ENCODE assay signal across 21 cellular contexts in genomic region chr3:160435095-160435494, GRCh38. TPM values are rescaled to one million over a fixed set of nuclear protein-coding genes. Genes with fewer than 3 reads are reported as not detected.
DNase-seq lines count a peak whose midpoint lies in the region; ATAC-seq, FAIRE-seq and TF ChIP-seq lines count a peak whose summit lies in the region.
"Had no signal": no experiment of that assay in that cellular context is flagged by ENCODE, and none has a peak within 500 bp of the region (broad histone marks: within the 10 kb centered on the region; RNA-seq: fewer than 3 reads in every experiment).

No MANE protein-coding gene starts in this region.

- FAIRE-seq in HepG2 (lab: Jason Lieb, UNC), result no peak
- no peak for FAIRE-seq in GM12878 (lab: Jason Lieb, UNC)
- FAIRE-seq: GM19239 had no signal

- H3K9me3 ChIP-seq in HepG2 (ENCODE audit: low read length) (no peaks in the 10 kb centered on the region), right lobe of liver (no peaks in the 10 kb centered on the region), GM12878 (replicated peaks; ENCODE audit: control insufficient read depth, insufficient read depth, low read length) (no peaks in the 10 kb centered on the region; the same call in 2 of the 3 replicates), colonic mucosa (no peaks in the 10 kb centered on the region)
- H3K9me3 ChIP-seq: BLaER1, Peyer's patch, SJCRH30 had no signal

- WGBS in HepG2 (ENCODE audit: low lambda C conversion rate), result 98% methylated on average over 2 of the region's 2 CpGs
- WGBS in right lobe of liver (ENCODE audit: insufficient coverage, low coverage, low lambda C conversion rate, missing lambda C conversion rate), result 100% methylated on average over 2 of the region's 2 CpGs
- WGBS in GM12878 (ENCODE audit: insufficient coverage, insufficient replicate concordance, low lambda C conversion rate, missing lambda C conversion rate), result 100% methylated on average over 2 of the region's 2 CpGs

- RAD21 ChIA-PET in GM12878 (lab: Charles Lee; ENCODE audit: unreplicated experiment), result interaction anchor here (4.9 kb wide), 1 partner anchor 14 kb away, joined by 22 read pairs; the partner anchor contains the start of gene TRIM59

- DNase-seq in HepG2 (ENCODE audit: low spot score), result no peak
- no peak for DNase-seq in right lobe of liver
- DNase-seq in HFFc6, result no peak
- no peak for DNase-seq in GM12878 (ENCODE audit: low read depth, low spot score)
- DNase-seq in cerebellum (ENCODE audit: low spot score), result no peak
- DNase-seq in epidermal melanocyte (ENCODE audit: insufficient read length, low spot score), result no peak
- DNase-seq in colonic mucosa, result no peak
- DNase-seq: ACHN; CD4-positive, alpha-beta memory T cell; KBM-7; NCI-H1105; NCI-H146; NCI-H2029 treated with DMSO at 0.1 percent for 48 hours; NCI-H226; NCI-H510A treated with DMSO at 0.1 percent for 48 hours; NCI-H748 treated with DMSO at 0.1 percent for 48 hours; Peyer's patch; SJCRH30 had no signal

- peaks cover 0 to 26% of the 10 kb centered on the region in 2 experiments; a peak in 4 of 5 replicates for H3K36me3 ChIP-seq in HepG2 (replicated peaks in 1 of 2; ENCODE audit: control insufficient read depth in 1 of 2, insufficient read depth in 2 of 2, low read length in 2 of 2)
- H3K36me3 ChIP-seq in right lobe of liver, result peaks cover 0 to 41% (median 5%) of the 10 kb centered on the region in 4 donors
- H3K36me3 ChIP-seq in GM12878 (ENCODE audit: control insufficient read depth in 2 of 2, insufficient read depth in 2 of 2, low read length in 1 of 2), result peaks cover 1 to 42% of the 10 kb centered on the region in 2 experiments
- H3K36me3 ChIP-seq in colonic mucosa, result peaks cover 5% of the 10 kb centered on the region

- H3K4me2 ChIP-seq in HepG2 (ENCODE audit: low read depth, low read length) (no peak overlapping the region), GM12878 (ENCODE audit: control insufficient read depth, insufficient read depth) (no peak overlapping the region)
- H3K4me2 ChIP-seq: BLaER1 had no signal

- H3K27ac ChIP-seq in HepG2 (ENCODE audit: extremely low read length, insufficient read depth, low read length) (no peak overlapping the region), right lobe of liver (no peak overlapping the region), GM12878 (ENCODE audit: control insufficient read depth, insufficient read depth) (no peak overlapping the region), colonic mucosa (no peak overlapping the region)
- H3K27ac ChIP-seq: BLaER1, Peyer's patch, SJCRH30 had no signal

- H3K4me1 ChIP-seq in HepG2 (ENCODE audit: insufficient read depth, low read length), result no peaks in the 10 kb centered on the region
- H3K4me1 ChIP-seq in right lobe of liver, result no peaks in the 10 kb centered on the region
- H3K4me1 ChIP-seq in GM12878 (ENCODE audit: control insufficient read depth, insufficient read depth, low read length), result no peaks in the 10 kb centered on the region
- no peaks in the 10 kb centered on the region for H3K4me1 ChIP-seq in colonic mucosa
- H3K4me1 ChIP-seq: BLaER1, Peyer's patch, SJCRH30 had no signal

- ATAC-seq in HepG2 (no peak), right lobe of liver (no peak), GM12878 (peak; percentile 37)

- no peaks in the 10 kb centered on the region for H3K9me3 Mint-ChIP-seq in HFFc6
- H3K9me3 Mint-ChIP-seq: CD4-positive, alpha-beta memory T cell had no signal

- SMC1A ChIA-PET in GM12878 (lab: Charles Lee; ENCODE audit: uncharacterized antibody, unreplicated experiment), result interaction anchor here (0.9 to 4.6 kb wide), 8 partner anchors 9 to 27 kb away, joined by 3 to 27 read pairs (median 5); partner anchors contain the start of gene TRIM59

- H3K27me3 ChIP-seq in HepG2 (ENCODE audit: control insufficient read depth in 1 of 2, insufficient read depth in 2 of 2, low read length in 2 of 2) (no peaks in the 10 kb centered on the region), right lobe of liver (no peaks in the 10 kb centered on the region), GM12878 (replicated peaks in 1 of 2; ENCODE audit: control insufficient read depth in 2 of 2, insufficient read depth in 2 of 2, low read length in 1 of 2) (no peaks in the 10 kb centered on the region), colonic mucosa (no peaks in the 10 kb centered on the region)
- H3K27me3 ChIP-seq: BLaER1, Peyer's patch, SJCRH30 had no signal

- no peak overlapping the region for H3K9ac ChIP-seq in HepG2 (ENCODE audit: insufficient read depth, low read depth, low read length)
- no peak overlapping the region for H3K9ac ChIP-seq in GM12878 (ENCODE audit: control insufficient read depth, insufficient read depth, low read length)
- H3K9ac ChIP-seq in colonic mucosa (ENCODE audit: low read depth in 2 of 2, low read length in 2 of 2), result no peak overlapping the region
- H3K9ac ChIP-seq: BLaER1 had no signal

- H3K4me3 Mint-ChIP-seq in HFFc6, result no peak overlapping the region
- H3K4me3 Mint-ChIP-seq: CD4-positive, alpha-beta memory T cell had no signal

- TF ChIP-seq EP300 in HepG2 (IDR thresholded peaks at IDR 0.05; ENCODE audit: low read depth in 2 of 2, low read length in 2 of 2) (no peak), HepG2 (CRISPR knock-in tag; IDR thresholded peaks at IDR 0.05; ENCODE audit: borderline replicate concordance) (no peak), GM12878 (IDR thresholded peaks at IDR 0.05; ENCODE audit: borderline replicate concordance in 1 of 2, control insufficient read depth in 1 of 2, low read depth in 2 of 2, low read length in 2 of 2) (no peak)

- H3K4me3 ChIP-seq in HepG2 (replicated peaks in 1 of 3; ENCODE audit: insufficient read depth in 1 of 3, low read depth in 2 of 3, low read length in 3 of 3), result no peak overlapping the region
- no peak overlapping the region for H3K4me3 ChIP-seq in right lobe of liver
- no peak overlapping the region for H3K4me3 ChIP-seq in GM12878
- H3K4me3 ChIP-seq in colonic mucosa, result no peak overlapping the region
- H3K4me3 ChIP-seq: BLaER1, Peyer's patch, SJCRH30 had no signal

- in situ Hi-C loops in HepG2 (cut with HindIII; ENCODE audit: extremely low pct_ligation_motif_present, low pct_unique_long_range_greater_than_20kb) (no loop called here), GM12878 (cut with MboI) (no loop called here)

- intact Hi-C loops in HepG2 (cut with micrococcal nuclease; ENCODE audit: unreplicated experiment), result no loop called here
- intact Hi-C loops in right lobe of liver (cut with DNase I), result no loop called here
- intact Hi-C loops in GM12878 (cut with micrococcal nuclease; ENCODE audit: unreplicated experiment), result no loop called here
- intact Hi-C loops in colonic mucosa (cut with DNase I), result no loop called here

- no TSS peak for BruUV-seq in HepG2 (replicated peaks; lab: Mats Ljungman, UMichigan)
- no TSS peak for BruUV-seq in GM12878 (replicated peaks; lab: Mats Ljungman, UMichigan)

- no peak overlapping the region for H2AFZ ChIP-seq in HepG2 (ENCODE audit: low read length)
- H2AFZ ChIP-seq in GM12878 (ENCODE audit: control insufficient read depth, low read depth, low read length), result no peak overlapping the region

- H3K79me2 ChIP-seq in HepG2 (ENCODE audit: insufficient read depth, low read length), result no peaks in the 10 kb centered on the region
- peaks cover 42% of the 10 kb centered on the region for H3K79me2 ChIP-seq in GM12878 (ENCODE audit: control insufficient read depth, insufficient read depth, low read length)

- no peak for TF ChIP-seq POLR2A in HepG2 (IDR thresholded peaks at IDR 0.05; ENCODE audit: insufficient read depth in 1 of 2, low read depth in 2 of 2, low read length in 2 of 2)
- TF ChIP-seq POLR2A in right lobe of liver (IDR thresholded peaks at IDR 0.05), result no peak
- no peak for TF ChIP-seq POLR2A in GM12878 (IDR thresholded peaks at IDR 0.05; ENCODE audit: low read depth, low read length)

- CTCF ChIA-PET in HepG2 (lab: Yijun Ruan, JAX; ENCODE audit: low intra/inter-chr PET ratio, low total read pairs), result no interaction called here
- CTCF ChIA-PET in GM12878 (lab: Yijun Ruan, JAX), result interaction anchor here (0.8 to 2.0 kb wide), 6 partner anchors 10 to 402 kb away, joined by 3 to 8 read pairs (median 5); no protein-coding TSS in a partner anchor

- no peaks in the 10 kb centered on the region for H3K27me3 Mint-ChIP-seq in HFFc6 (ENCODE audit: insufficient read depth)
- H3K27me3 Mint-ChIP-seq: CD4-positive, alpha-beta memory T cell had no signal

- H3K36me3 Mint-ChIP-seq in HFFc6 (ENCODE audit: low read depth), result peaks cover 48% of the 10 kb centered on the region

- TF ChIP-seq RAD21 in HepG2 (CRISPR knock-in tag; IDR thresholded peaks at IDR 0.05) (no peak), GM12878 (IDR thresholded peaks at IDR 0.05; ENCODE audit: insufficient read depth, low read depth, low read length) (no peak)

- TF ChIP-seq CTCF in HepG2 (CRISPR knock-in tag; IDR thresholded peaks at IDR 0.05) (no peak), right lobe of liver (IDR thresholded peaks at IDR 0.05) (no peak), HFFc6 (IDR thresholded peaks at IDR 0.05) (no peak), GM12878 (IDR thresholded peaks at IDR 0.05 in 2 of 3, conservative IDR thresholded peaks at IDR 0.05 in 1 of 3; ENCODE audit: control insufficient read depth in 2 of 3, extremely low read depth in 1 of 3, insufficient read depth in 1 of 3, low read depth in 3 of 3, low read length in 3 of 3) (no peak), colonic mucosa (IDR thresholded peaks at IDR 0.05) (no peak)

- peak overlapping the region; percentile 16; the same call in 1 of the 2 replicates for H3K27ac Mint-ChIP-seq in HFFc6
- H3K27ac Mint-ChIP-seq: CD4-positive, alpha-beta memory T cell had no signal

- H3K4me1 Mint-ChIP-seq in HFFc6 (ENCODE audit: low read depth), result peaks cover 60% of the 10 kb centered on the region

- POLR2A ChIA-PET in HepG2 (lab: Yijun Ruan, JAX), result interaction anchor here (1.4 kb wide), 1 partner anchor 14 kb away, joined by 6 read pairs; the partner anchor contains the start of gene TRIM59
- POLR2A ChIA-PET in GM12878 (lab: Charles Lee), result interaction anchor here (0.7 to 2.2 kb wide), 7 partner anchors 10 to 266 kb away, joined by 3 to 6 read pairs (median 3); partner anchors contain the start of gene TRIM59

- H4K20me1 ChIP-seq in HepG2 (ENCODE audit: insufficient read depth, low read length) (no peaks in the 10 kb centered on the region; the same call in 1 of the 2 replicates), GM12878 (ENCODE audit: control insufficient read depth, insufficient read depth) (no peaks in the 10 kb centered on the region)

RNA-seq across cellular contexts. Expression of gene TRIM59, which starts 14.5 kb away (rescaled TPM):
- total RNA-seq in HepG2 (2016; rRNA removed; fragmentation: Illumina TruSeq; extraction: Trizol), result 3.2 and 4.1 TPM in 2 replicates
- total RNA-seq in HepG2 (2016; cell fraction: cytosol; rRNA removed; fragmentation: Illumina TruSeq; extraction: Trizol; ENCODE audit: low read depth), result 0.62 and 0.91 TPM in 2 replicates
- 2.5 and 4.0 TPM in 2 replicates for total RNA-seq in HepG2 (2016; cell fraction: insoluble cytoplasmic fraction; rRNA removed; fragmentation: Illumina TruSeq; extraction: Trizol)
- total RNA-seq in HepG2 (2016; cell fraction: membrane; rRNA removed; fragmentation: Illumina TruSeq; extraction: Trizol), result 2.5 and 2.9 TPM in 2 replicates
- 2.6 TPM in 2 replicates for total RNA-seq in HepG2 (2016; cell fraction: nucleus; rRNA removed; fragmentation: Illumina TruSeq; extraction: Trizol)
- polyA plus RNA-seq in HepG2 (2011; rRNA removed), result 0.91 and 1.3 TPM in 2 replicates
- 0.40 and 0.79 TPM in 2 replicates for polyA plus RNA-seq in HepG2 (2011; cell fraction: cytosol; rRNA removed)
- 0.48 and 0.62 TPM in 2 replicates for polyA plus RNA-seq in HepG2 (2011; cell fraction: nucleus; rRNA removed)
- 0.97 and 1.5 TPM in 2 replicates for polyA plus RNA-seq in HepG2 (2012)
- polyA plus RNA-seq in HepG2 (2016; cell fraction: cytosol; fragmentation: Illumina TruSeq; extraction: Trizol; ENCODE audit: low read depth), result 0.18 and 0.19 TPM in 2 replicates
- polyA plus RNA-seq in HepG2 (2016; cell fraction: insoluble cytoplasmic fraction; fragmentation: Illumina TruSeq; extraction: Trizol; ENCODE audit: low read depth), result 1.6 TPM in 2 replicates
- 0.60 and 0.63 TPM in 2 replicates for polyA plus RNA-seq in HepG2 (2016; cell fraction: membrane; fragmentation: Illumina TruSeq; extraction: Trizol; ENCODE audit: low read depth)
- 2.7 and 2.9 TPM in 2 replicates for polyA plus RNA-seq in HepG2 (2016; cell fraction: nucleus; fragmentation: Illumina TruSeq; extraction: Trizol; ENCODE audit: insufficient read depth, low read depth)
- polyA minus RNA-seq in HepG2 (2011; rRNA and poly(A)+ RNA removed; ENCODE audit: low replicate concordance), result 0.92 and 2.9 TPM in 2 replicates
- polyA minus RNA-seq in HepG2 (2011; cell fraction: cytosol; rRNA and poly(A)+ RNA removed), result 1.6 TPM in 2 replicates
- 2.1 and 3.1 TPM in 2 replicates for polyA minus RNA-seq in HepG2 (2011; cell fraction: nucleus; rRNA and poly(A)+ RNA removed)
- under 1 TPM; 0.07 to 0.56 (median 0.31) TPM for total RNA-seq in right lobe of liver
- total RNA-seq in HFFc6 (2021; fragmentation: NEBNext Ultra II Directional; extraction: Animal tissue kit (Norgen Biotek cat#: 25700)), result 10 to 100 TPM; 30.9 to 50.2 (median 40.7) TPM
- 46.0 and 53.4 TPM in 2 replicates for total RNA-seq in GM12878 (2013; cell fraction: nucleolus; rRNA removed)
- total RNA-seq in GM12878 (2014; rRNA removed), result 33.5 and 41.5 TPM in 2 replicates
- 38.6 and 40.2 TPM in 2 replicates for total RNA-seq in GM12878 (2014; rRNA removed; fragmentation: Illumina TruSeq; extraction: Trizol)
- 27.2 and 29.6 TPM in 2 replicates for total RNA-seq in GM12878 (2021)
- 10.4 TPM for polyA plus RNA-seq in GM12878 (2011; ENCODE audit: low read depth)
- polyA plus RNA-seq in GM12878 (2011; rRNA removed), result 33.1 and 43.6 TPM in 2 replicates
- polyA plus RNA-seq in GM12878 (2011; cell fraction: cytosol; rRNA removed), result 12.3 and 16.9 TPM in 2 replicates
- polyA plus RNA-seq in GM12878 (2011; cell fraction: nucleus; rRNA removed), result 10.6 and 11.0 TPM in 2 replicates
- 11.5 and 12.6 TPM in 2 replicates for polyA plus RNA-seq in GM12878 (2012)
- 29.5 and 36.4 TPM in 2 replicates for polyA plus RNA-seq in GM12878 (2014; fragmentation: Illumina TruSeq; extraction: Trizol)
- polyA plus RNA-seq in GM12878 (2014; fragmentation: Nextera tagmentation; extraction: Ambion mirVana), result 100 to 1,000 TPM in 1 of 2 experiments, 10 to 100 TPM in 1; 28.9 to 105 TPM
- 13.0 and 14.4 TPM in 2 replicates for polyA plus RNA-seq in GM12878 (2014; rRNA removed)
- polyA plus RNA-seq in GM12878 (2016; fragmentation: Nextera tagmentation; extraction: Ambion mirVana), result 10 to 100 TPM; 57.0 to 57.8 TPM
- polyA minus RNA-seq in GM12878 (2011; rRNA and poly(A)+ RNA removed), result 24.6 and 29.3 TPM in 2 replicates
- 14.7 and 21.5 TPM in 2 replicates for polyA minus RNA-seq in GM12878 (2011; cell fraction: cytosol; rRNA and poly(A)+ RNA removed)
- 13.4 and 22.3 TPM in 2 replicates for polyA minus RNA-seq in GM12878 (2011; cell fraction: nucleus; rRNA and poly(A)+ RNA removed)
- 13.2 TPM for total RNA-seq in cerebellum
- 10 to 100 TPM in 1 of 2 donors, 1 to 10 TPM in 1; 7.5 to 16.6 TPM for total RNA-seq in colonic mucosa
- total RNA-seq: G401 had no signal

RNA-seq across cellular contexts. Expression of gene SMC4, which starts 35.6 kb away (rescaled TPM):
- 74.3 and 95.5 TPM in 2 replicates for total RNA-seq in HepG2 (2016; rRNA removed; fragmentation: Illumina TruSeq; extraction: Trizol)
- 17.3 and 21.1 TPM in 2 replicates for total RNA-seq in HepG2 (2016; cell fraction: cytosol; rRNA removed; fragmentation: Illumina TruSeq; extraction: Trizol; ENCODE audit: low read depth)
- 73.4 and 93.4 TPM in 2 replicates for total RNA-seq in HepG2 (2016; cell fraction: insoluble cytoplasmic fraction; rRNA removed; fragmentation: Illumina TruSeq; extraction: Trizol)
- total RNA-seq in HepG2 (2016; cell fraction: membrane; rRNA removed; fragmentation: Illumina TruSeq; extraction: Trizol), result 21.8 and 22.6 TPM in 2 replicates
- total RNA-seq in HepG2 (2016; cell fraction: nucleus; rRNA removed; fragmentation: Illumina TruSeq; extraction: Trizol), result 146 and 159 TPM in 2 replicates
- 11.3 and 19.2 TPM in 2 replicates for polyA plus RNA-seq in HepG2 (2011; rRNA removed)
- polyA plus RNA-seq in HepG2 (2011; cell fraction: cytosol; rRNA removed), result 7.0 and 7.5 TPM in 2 replicates
- 40.4 and 51.2 TPM in 2 replicates for polyA plus RNA-seq in HepG2 (2011; cell fraction: nucleus; rRNA removed)
- polyA plus RNA-seq in HepG2 (2012), result 24.6 and 42.3 TPM in 2 replicates
- polyA plus RNA-seq in HepG2 (2016; cell fraction: cytosol; fragmentation: Illumina TruSeq; extraction: Trizol; ENCODE audit: low read depth), result 2.4 and 3.2 TPM in 2 replicates
- 86.5 and 87.7 TPM in 2 replicates for polyA plus RNA-seq in HepG2 (2016; cell fraction: insoluble cytoplasmic fraction; fragmentation: Illumina TruSeq; extraction: Trizol; ENCODE audit: low read depth)
- 7.4 and 11.1 TPM in 2 replicates for polyA plus RNA-seq in HepG2 (2016; cell fraction: membrane; fragmentation: Illumina TruSeq; extraction: Trizol; ENCODE audit: low read depth)
- polyA plus RNA-seq in HepG2 (2016; cell fraction: nucleus; fragmentation: Illumina TruSeq; extraction: Trizol; ENCODE audit: insufficient read depth, low read depth), result 234 and 235 TPM in 2 replicates
- polyA minus RNA-seq in HepG2 (2011; rRNA and poly(A)+ RNA removed; ENCODE audit: low replicate concordance), result 13.1 and 61.1 TPM in 2 replicates
- polyA minus RNA-seq in HepG2 (2011; cell fraction: cytosol; rRNA and poly(A)+ RNA removed), result 8.1 and 11.8 TPM in 2 replicates
- 124 and 194 TPM in 2 replicates for polyA minus RNA-seq in HepG2 (2011; cell fraction: nucleus; rRNA and poly(A)+ RNA removed)
- 10 to 100 TPM; 11.3 to 26.7 (median 18.1) TPM for total RNA-seq in right lobe of liver
- total RNA-seq in HFFc6 (2021; fragmentation: NEBNext Ultra II Directional; extraction: Animal tissue kit (Norgen Biotek cat#: 25700)), result 100 to 1,000 TPM in 5 of 6 experiments, 10 to 100 TPM in 1; 58.2 to 116 (median 106) TPM
- total RNA-seq in GM12878 (2013; cell fraction: nucleolus; rRNA removed), result 263 and 313 TPM in 2 replicates
- 130 and 133 TPM in 2 replicates for total RNA-seq in GM12878 (2014; rRNA removed)
- total RNA-seq in GM12878 (2014; rRNA removed; fragmentation: Illumina TruSeq; extraction: Trizol), result 224 and 231 TPM in 2 replicates
- total RNA-seq in GM12878 (2021), result 124 and 142 TPM in 2 replicates
- polyA plus RNA-seq in GM12878 (2011; ENCODE audit: low read depth), result 32.9 TPM
- polyA plus RNA-seq in GM12878 (2011; rRNA removed), result 93.3 and 214 TPM in 2 replicates
- polyA plus RNA-seq in GM12878 (2011; cell fraction: cytosol; rRNA removed), result 37.2 and 42.5 TPM in 2 replicates
- 181 and 214 TPM in 2 replicates for polyA plus RNA-seq in GM12878 (2011; cell fraction: nucleus; rRNA removed)
- polyA plus RNA-seq in GM12878 (2012), result 59.4 and 74.4 TPM in 2 replicates
- 250 and 324 TPM in 2 replicates for polyA plus RNA-seq in GM12878 (2014; fragmentation: Illumina TruSeq; extraction: Trizol)
- polyA plus RNA-seq in GM12878 (2014; fragmentation: Nextera tagmentation; extraction: Ambion mirVana), result 100 to 1,000 TPM in 1 of 2 experiments, 10 to 100 TPM in 1; 75.6 to 127 TPM
- 121 and 128 TPM in 2 replicates for polyA plus RNA-seq in GM12878 (2014; rRNA removed)
- 100 to 1,000 TPM; 278 to 288 TPM for polyA plus RNA-seq in GM12878 (2016; fragmentation: Nextera tagmentation; extraction: Ambion mirVana)
- polyA minus RNA-seq in GM12878 (2011; rRNA and poly(A)+ RNA removed), result 37.5 and 42.8 TPM in 2 replicates
- 23.5 and 30.7 TPM in 2 replicates for polyA minus RNA-seq in GM12878 (2011; cell fraction: cytosol; rRNA and poly(A)+ RNA removed)
- polyA minus RNA-seq in GM12878 (2011; cell fraction: nucleus; rRNA and poly(A)+ RNA removed), result 128 and 223 TPM in 2 replicates
- total RNA-seq in cerebellum, result 69.8 TPM
- 100 to 1,000 TPM in 1 of 2 donors, 10 to 100 TPM in 1; 43.1 to 134 TPM for total RNA-seq in colonic mucosa

RNA-seq across cellular contexts. Expression of gene IFT80, which starts 36.1 kb away (rescaled TPM):
- total RNA-seq in HepG2 (2016; rRNA removed; fragmentation: Illumina TruSeq; extraction: Trizol), result 15.7 and 21.4 TPM in 2 replicates
- 13.2 and 13.4 TPM in 2 replicates for total RNA-seq in HepG2 (2016; cell fraction: cytosol; rRNA removed; fragmentation: Illumina TruSeq; extraction: Trizol; ENCODE audit: low read depth)
- total RNA-seq in HepG2 (2016; cell fraction: insoluble cytoplasmic fraction; rRNA removed; fragmentation: Illumina TruSeq; extraction: Trizol), result 18.4 and 19.8 TPM in 2 replicates
- total RNA-seq in HepG2 (2016; cell fraction: membrane; rRNA removed; fragmentation: Illumina TruSeq; extraction: Trizol), result 11.8 and 13.7 TPM in 2 replicates
- 23.1 and 27.3 TPM in 2 replicates for total RNA-seq in HepG2 (2016; cell fraction: nucleus; rRNA removed; fragmentation: Illumina TruSeq; extraction: Trizol)
- 8.6 and 11.4 TPM in 2 replicates for polyA plus RNA-seq in HepG2 (2011; rRNA removed)
- polyA plus RNA-seq in HepG2 (2011; cell fraction: cytosol; rRNA removed), result 2.1 and 3.8 TPM in 2 replicates
- polyA plus RNA-seq in HepG2 (2011; cell fraction: nucleus; rRNA removed), result 14.1 and 16.0 TPM in 2 replicates
- polyA plus RNA-seq in HepG2 (2012), result 9.9 and 12.0 TPM in 2 replicates
- 0.86 and 0.87 TPM in 2 replicates for polyA plus RNA-seq in HepG2 (2016; cell fraction: cytosol; fragmentation: Illumina TruSeq; extraction: Trizol; ENCODE audit: low read depth)
- polyA plus RNA-seq in HepG2 (2016; cell fraction: insoluble cytoplasmic fraction; fragmentation: Illumina TruSeq; extraction: Trizol; ENCODE audit: low read depth), result 11.9 and 14.1 TPM in 2 replicates
- polyA plus RNA-seq in HepG2 (2016; cell fraction: membrane; fragmentation: Illumina TruSeq; extraction: Trizol; ENCODE audit: low read depth), result 3.3 and 3.9 TPM in 2 replicates
- polyA plus RNA-seq in HepG2 (2016; cell fraction: nucleus; fragmentation: Illumina TruSeq; extraction: Trizol; ENCODE audit: insufficient read depth, low read depth), result 45.6 and 47.5 TPM in 2 replicates
- polyA minus RNA-seq in HepG2 (2011; rRNA and poly(A)+ RNA removed; ENCODE audit: low replicate concordance), result 3.5 and 7.7 TPM in 2 replicates
- polyA minus RNA-seq in HepG2 (2011; cell fraction: cytosol; rRNA and poly(A)+ RNA removed), result 11.2 and 11.4 TPM in 2 replicates
- 32.2 and 33.3 TPM in 2 replicates for polyA minus RNA-seq in HepG2 (2011; cell fraction: nucleus; rRNA and poly(A)+ RNA removed)
- total RNA-seq in right lobe of liver, result 10 to 100 TPM in 2 of 6 experiments, 1 to 10 TPM in 4; 6.7 to 13.7 (median 8.5) TPM
- 10 to 100 TPM; 23.4 to 28.1 (median 24.6) TPM for total RNA-seq in HFFc6 (2021; fragmentation: NEBNext Ultra II Directional; extraction: Animal tissue kit (Norgen Biotek cat#: 25700))
- 57.3 and 60.6 TPM in 2 replicates for total RNA-seq in GM12878 (2013; cell fraction: nucleolus; rRNA removed)
- total RNA-seq in GM12878 (2014; rRNA removed), result 14.1 and 16.2 TPM in 2 replicates
- 20.2 and 21.5 TPM in 2 replicates for total RNA-seq in GM12878 (2014; rRNA removed; fragmentation: Illumina TruSeq; extraction: Trizol)
- 11.1 and 13.7 TPM in 2 replicates for total RNA-seq in GM12878 (2021)
- 7.5 TPM for polyA plus RNA-seq in GM12878 (2011; ENCODE audit: low read depth)
- polyA plus RNA-seq in GM12878 (2011; rRNA removed), result 16.2 and 29.3 TPM in 2 replicates
- 4.0 and 5.1 TPM in 2 replicates for polyA plus RNA-seq in GM12878 (2011; cell fraction: cytosol; rRNA removed)
- 17.6 and 21.9 TPM in 2 replicates for polyA plus RNA-seq in GM12878 (2011; cell fraction: nucleus; rRNA removed)
- polyA plus RNA-seq in GM12878 (2012), result 9.9 and 11.7 TPM in 2 replicates
- polyA plus RNA-seq in GM12878 (2014; fragmentation: Illumina TruSeq; extraction: Trizol), result 18.4 and 27.6 TPM in 2 replicates
- 1 to 10 TPM; 6.5 to 6.7 TPM for polyA plus RNA-seq in GM12878 (2014; fragmentation: Nextera tagmentation; extraction: Ambion mirVana)
- 14.4 and 15.4 TPM in 2 replicates for polyA plus RNA-seq in GM12878 (2014; rRNA removed)
- polyA plus RNA-seq in GM12878 (2016; fragmentation: Nextera tagmentation; extraction: Ambion mirVana), result 10 to 100 TPM; 11.6 to 14.1 TPM
- 5.8 and 9.2 TPM in 2 replicates for polyA minus RNA-seq in GM12878 (2011; rRNA and poly(A)+ RNA removed)
- polyA minus RNA-seq in GM12878 (2011; cell fraction: cytosol; rRNA and poly(A)+ RNA removed), result 4.3 and 6.5 TPM in 2 replicates
- 18.4 and 19.2 TPM in 2 replicates for polyA minus RNA-seq in GM12878 (2011; cell fraction: nucleus; rRNA and poly(A)+ RNA removed)
- total RNA-seq in cerebellum, result 55.4 TPM
- 10 to 100 TPM; 13.1 to 13.8 TPM for total RNA-seq in colonic mucosa

Comparison
In these comparisons a context has a peak if more than half of its experiments do, and no peak if none do; other contexts are left out.
1. Of the 75 proteins assayed by ChIP-seq in both HepG2 and GM12878: peak only in HepG2: none; only in GM12878: POLR2AphosphoS5; in both: none; in neither: 74.